Comparison of ENCODE assay signal across 1 cellular context in the genomic region with DNA sequence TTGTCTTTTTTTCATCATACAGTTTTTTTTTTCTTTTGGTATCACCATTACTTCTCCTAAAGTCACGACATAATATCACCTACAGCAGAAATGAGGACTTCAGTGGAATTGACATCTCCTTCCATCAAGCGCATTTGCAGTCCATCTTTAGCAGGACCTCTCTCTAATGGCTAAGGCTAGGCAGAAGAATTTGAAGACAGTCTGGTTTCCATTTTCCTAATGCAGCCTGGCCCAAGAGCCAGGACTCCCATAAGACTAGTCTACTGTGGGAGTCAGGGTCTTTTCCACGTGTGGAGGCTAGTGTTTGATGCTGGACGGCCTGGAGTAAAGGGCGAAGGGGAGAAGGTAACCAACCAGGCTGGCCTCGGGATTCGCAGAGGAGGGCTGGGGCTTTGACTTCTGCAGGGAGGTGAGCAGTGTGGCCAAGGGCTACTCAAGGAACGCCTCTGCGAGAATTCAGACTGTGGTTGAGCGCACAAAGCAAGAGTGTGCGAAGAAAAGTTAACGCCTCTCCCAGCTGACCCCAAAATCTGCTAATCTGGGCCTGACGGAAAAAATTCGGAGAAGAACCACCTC.
A peak's percentile ranks its signal among the peaks of the same experiment; 100 is the strongest.
TF ChIP-seq lines count a peak whose summit lies in the region.

No MANE protein-coding gene starts in this region.

TF ChIP-seq in HepG2, 621 proteins besides CTCF, POLR2A, EP300 and RAD21 (continued from another document):
- TF ChIP-seq, protein P1, sequence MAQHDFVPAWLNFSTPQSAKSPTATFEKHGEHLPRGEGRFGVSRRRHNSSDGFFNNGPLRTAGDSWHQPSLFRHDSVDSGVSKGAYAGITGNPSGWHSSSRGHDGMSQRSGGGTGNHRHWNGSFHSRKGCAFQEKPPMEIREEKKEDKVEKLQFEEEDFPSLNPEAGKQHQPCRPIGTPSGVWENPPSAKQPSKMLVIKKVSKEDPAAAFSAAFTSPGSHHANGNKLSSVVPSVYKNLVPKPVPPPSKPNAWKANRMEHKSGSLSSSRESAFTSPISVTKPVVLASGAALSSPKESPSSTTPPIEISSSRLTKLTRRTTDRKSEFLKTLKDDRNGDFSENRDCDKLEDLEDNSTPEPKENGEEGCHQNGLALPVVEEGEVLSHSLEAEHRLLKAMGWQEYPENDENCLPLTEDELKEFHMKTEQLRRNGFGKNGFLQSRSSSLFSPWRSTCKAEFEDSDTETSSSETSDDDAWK (CRISPR knock-in tag; IDR thresholded peaks at IDR 0.05) = no peak
- TF ChIP-seq, protein P2, sequence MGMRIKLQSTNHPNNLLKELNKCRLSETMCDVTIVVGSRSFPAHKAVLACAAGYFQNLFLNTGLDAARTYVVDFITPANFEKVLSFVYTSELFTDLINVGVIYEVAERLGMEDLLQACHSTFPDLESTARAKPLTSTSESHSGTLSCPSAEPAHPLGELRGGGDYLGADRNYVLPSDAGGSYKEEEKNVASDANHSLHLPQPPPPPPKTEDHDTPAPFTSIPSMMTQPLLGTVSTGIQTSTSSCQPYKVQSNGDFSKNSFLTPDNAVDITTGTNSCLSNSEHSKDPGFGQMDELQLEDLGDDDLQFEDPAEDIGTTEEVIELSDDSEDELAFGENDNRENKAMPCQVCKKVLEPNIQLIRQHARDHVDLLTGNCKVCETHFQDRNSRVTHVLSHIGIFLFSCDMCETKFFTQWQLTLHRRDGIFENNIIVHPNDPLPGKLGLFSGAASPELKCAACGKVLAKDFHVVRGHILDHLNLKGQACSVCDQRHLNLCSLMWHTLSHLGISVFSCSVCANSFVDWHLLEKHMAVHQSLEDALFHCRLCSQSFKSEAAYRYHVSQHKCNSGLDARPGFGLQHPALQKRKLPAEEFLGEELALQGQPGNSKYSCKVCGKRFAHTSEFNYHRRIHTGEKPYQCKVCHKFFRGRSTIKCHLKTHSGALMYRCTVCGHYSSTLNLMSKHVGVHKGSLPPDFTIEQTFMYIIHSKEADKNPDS (CRISPR knock-in tag; IDR thresholded peaks at IDR 0.05) = 0 out of 2 replicates have a peak, but pooled peaks have one; percentile 3
- TF ChIP-seq RNF2 (conservative IDR thresholded peaks at IDR 0.05; ENCODE audit: low read depth) (no peak), ZNF777 (CRISPR knock-in tag; IDR thresholded peaks at IDR 0.05) (no peak), MXI1 (IDR thresholded peaks at IDR 0.05; ENCODE audit: borderline replicate concordance, low read depth, low read length) (no peak), ZNF510 (CRISPR knock-in tag; IDR thresholded peaks at IDR 0.05; ENCODE audit: low read depth) (no peak), ARNT (IDR thresholded peaks at IDR 0.05) (no peak), GATAD1 (CRISPR knock-in tag; IDR thresholded peaks at IDR 0.05) (no peak), ZC3H4 (CRISPR knock-in tag; IDR thresholded peaks at IDR 0.05; ENCODE audit: borderline replicate concordance) (peak; percentile 77; the same call in 1 of the 2 replicates), ZNF317 (CRISPR knock-in tag; IDR thresholded peaks at IDR 0.05) (peak; percentile 49; the same call in 1 of the 2 replicates), ZNF335 (CRISPR knock-in tag; IDR thresholded peaks at IDR 0.05) (no peak), HDAC2 (CRISPR knock-in tag; IDR thresholded peaks at IDR 0.05) (no peak), HDAC6 (IDR thresholded peaks at IDR 0.05; ENCODE audit: low read depth, low read length) (no peak), SMYD3 (CRISPR knock-in tag; IDR thresholded peaks at IDR 0.05) (no peak), GABPB1 (CRISPR knock-in tag; IDR thresholded peaks at IDR 0.05) (no peak), NONO (IDR thresholded peaks at IDR 0.05) (no peak), NONO (CRISPR knock-in tag; conservative IDR thresholded peaks at IDR 0.05) (no peak), TOPORS (CRISPR knock-in tag; IDR thresholded peaks at IDR 0.05) (0 out of 2 replicates have a peak, but pooled peaks have one; percentile 26), ARNTL (CRISPR knock-in tag; IDR thresholded peaks at IDR 0.05) (no peak), SIN3A (IDR thresholded peaks at IDR 0.05; ENCODE audit: borderline replicate concordance, low read depth, low read length) (no peak), XBP1 (CRISPR knock-in tag; IDR thresholded peaks at IDR 0.05) (no peak), TCF12 (IDR thresholded peaks at IDR 0.05) (no peak), TCF12 (CRISPR knock-in tag; IDR thresholded peaks at IDR 0.05) (no peak), NFIB (CRISPR knock-in tag; IDR thresholded peaks at IDR 0.05; ENCODE audit: borderline replicate concordance) (no peak), SKI (IDR thresholded peaks at IDR 0.05; ENCODE audit: partially characterized antibody) (no peak)
- TF ChIP-seq, protein P3, sequence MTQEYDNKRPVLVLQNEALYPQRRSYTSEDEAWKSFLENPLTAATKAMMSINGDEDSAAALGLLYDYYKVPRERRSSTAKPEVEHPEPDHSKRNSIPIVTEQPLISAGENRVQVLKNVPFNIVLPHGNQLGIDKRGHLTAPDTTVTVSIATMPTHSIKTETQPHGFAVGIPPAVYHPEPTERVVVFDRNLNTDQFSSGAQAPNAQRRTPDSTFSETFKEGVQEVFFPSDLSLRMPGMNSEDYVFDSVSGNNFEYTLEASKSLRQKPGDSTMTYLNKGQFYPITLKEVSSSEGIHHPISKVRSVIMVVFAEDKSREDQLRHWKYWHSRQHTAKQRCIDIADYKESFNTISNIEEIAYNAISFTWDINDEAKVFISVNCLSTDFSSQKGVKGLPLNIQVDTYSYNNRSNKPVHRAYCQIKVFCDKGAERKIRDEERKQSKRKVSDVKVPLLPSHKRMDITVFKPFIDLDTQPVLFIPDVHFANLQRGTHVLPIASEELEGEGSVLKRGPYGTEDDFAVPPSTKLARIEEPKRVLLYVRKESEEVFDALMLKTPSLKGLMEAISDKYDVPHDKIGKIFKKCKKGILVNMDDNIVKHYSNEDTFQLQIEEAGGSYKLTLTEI (CRISPR knock-in tag; conservative IDR thresholded peaks at IDR 0.05) = no peak
- TF ChIP-seq, protein P4, sequence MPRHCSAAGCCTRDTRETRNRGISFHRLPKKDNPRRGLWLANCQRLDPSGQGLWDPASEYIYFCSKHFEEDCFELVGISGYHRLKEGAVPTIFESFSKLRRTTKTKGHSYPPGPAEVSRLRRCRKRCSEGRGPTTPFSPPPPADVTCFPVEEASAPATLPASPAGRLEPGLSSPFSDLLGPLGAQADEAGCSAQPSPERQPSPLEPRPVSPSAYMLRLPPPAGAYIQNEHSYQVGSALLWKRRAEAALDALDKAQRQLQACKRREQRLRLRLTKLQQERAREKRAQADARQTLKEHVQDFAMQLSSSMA (CRISPR knock-in tag; IDR thresholded peaks at IDR 0.05) = no peak
- TF ChIP-seq, protein P5, sequence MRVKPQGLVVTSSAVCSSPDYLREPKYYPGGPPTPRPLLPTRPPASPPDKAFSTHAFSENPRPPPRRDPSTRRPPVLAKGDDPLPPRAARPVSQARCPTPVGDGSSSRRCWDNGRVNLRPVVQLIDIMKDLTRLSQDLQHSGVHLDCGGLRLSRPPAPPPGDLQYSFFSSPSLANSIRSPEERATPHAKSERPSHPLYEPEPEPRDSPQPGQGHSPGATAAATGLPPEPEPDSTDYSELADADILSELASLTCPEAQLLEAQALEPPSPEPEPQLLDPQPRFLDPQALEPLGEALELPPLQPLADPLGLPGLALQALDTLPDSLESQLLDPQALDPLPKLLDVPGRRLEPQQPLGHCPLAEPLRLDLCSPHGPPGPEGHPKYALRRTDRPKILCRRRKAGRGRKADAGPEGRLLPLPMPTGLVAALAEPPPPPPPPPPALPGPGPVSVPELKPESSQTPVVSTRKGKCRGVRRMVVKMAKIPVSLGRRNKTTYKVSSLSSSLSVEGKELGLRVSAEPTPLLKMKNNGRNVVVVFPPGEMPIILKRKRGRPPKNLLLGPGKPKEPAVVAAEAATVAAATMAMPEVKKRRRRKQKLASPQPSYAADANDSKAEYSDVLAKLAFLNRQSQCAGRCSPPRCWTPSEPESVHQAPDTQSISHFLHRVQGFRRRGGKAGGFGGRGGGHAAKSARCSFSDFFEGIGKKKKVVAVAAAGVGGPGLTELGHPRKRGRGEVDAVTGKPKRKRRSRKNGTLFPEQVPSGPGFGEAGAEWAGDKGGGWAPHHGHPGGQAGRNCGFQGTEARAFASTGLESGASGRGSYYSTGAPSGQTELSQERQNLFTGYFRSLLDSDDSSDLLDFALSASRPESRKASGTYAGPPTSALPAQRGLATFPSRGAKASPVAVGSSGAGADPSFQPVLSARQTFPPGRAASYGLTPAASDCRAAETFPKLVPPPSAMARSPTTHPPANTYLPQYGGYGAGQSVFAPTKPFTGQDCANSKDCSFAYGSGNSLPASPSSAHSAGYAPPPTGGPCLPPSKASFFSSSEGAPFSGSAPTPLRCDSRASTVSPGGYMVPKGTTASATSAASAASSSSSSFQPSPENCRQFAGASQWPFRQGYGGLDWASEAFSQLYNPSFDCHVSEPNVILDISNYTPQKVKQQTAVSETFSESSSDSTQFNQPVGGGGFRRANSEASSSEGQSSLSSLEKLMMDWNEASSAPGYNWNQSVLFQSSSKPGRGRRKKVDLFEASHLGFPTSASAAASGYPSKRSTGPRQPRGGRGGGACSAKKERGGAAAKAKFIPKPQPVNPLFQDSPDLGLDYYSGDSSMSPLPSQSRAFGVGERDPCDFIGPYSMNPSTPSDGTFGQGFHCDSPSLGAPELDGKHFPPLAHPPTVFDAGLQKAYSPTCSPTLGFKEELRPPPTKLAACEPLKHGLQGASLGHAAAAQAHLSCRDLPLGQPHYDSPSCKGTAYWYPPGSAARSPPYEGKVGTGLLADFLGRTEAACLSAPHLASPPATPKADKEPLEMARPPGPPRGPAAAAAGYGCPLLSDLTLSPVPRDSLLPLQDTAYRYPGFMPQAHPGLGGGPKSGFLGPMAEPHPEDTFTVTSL (CRISPR knock-in tag; IDR thresholded peaks at IDR 0.05; ENCODE audit: borderline replicate concordance) = no peak
- TF ChIP-seq, protein P6, sequence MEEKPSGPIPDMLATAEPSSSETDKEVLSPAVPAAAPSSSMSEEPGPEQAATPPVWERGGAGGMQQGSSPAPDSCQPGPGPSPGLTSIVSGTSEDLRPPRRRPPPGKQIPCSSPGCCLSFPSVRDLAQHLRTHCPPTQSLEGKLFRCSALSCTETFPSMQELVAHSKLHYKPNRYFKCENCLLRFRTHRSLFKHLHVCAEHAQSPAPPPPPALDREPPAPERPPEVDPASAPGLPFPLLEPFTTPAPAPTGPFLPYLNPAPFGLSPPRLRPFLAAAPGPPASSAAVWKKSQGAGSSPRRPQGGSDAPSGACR (CRISPR knock-in tag; IDR thresholded peaks at IDR 0.05) = peak; percentile 32; the same call in 1 of the 2 replicates
- TF ChIP-seq, protein P7, sequence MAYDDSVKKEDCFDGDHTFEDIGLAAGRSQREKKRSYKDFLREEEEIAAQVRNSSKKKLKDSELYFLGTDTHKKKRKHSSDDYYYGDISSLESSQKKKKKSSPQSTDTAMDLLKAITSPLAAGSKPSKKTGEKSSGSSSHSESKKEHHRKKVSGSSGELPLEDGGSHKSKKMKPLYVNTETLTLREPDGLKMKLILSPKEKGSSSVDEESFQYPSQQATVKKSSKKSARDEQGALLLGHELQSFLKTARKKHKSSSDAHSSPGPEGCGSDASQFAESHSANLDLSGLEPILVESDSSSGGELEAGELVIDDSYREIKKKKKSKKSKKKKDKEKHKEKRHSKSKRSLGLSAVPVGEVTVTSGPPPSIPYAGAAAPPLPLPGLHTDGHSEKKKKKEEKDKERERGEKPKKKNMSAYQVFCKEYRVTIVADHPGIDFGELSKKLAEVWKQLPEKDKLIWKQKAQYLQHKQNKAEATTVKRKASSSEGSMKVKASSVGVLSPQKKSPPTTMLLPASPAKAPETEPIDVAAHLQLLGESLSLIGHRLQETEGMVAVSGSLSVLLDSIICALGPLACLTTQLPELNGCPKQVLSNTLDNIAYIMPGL (CRISPR knock-in tag; IDR thresholded peaks at IDR 0.05; ENCODE audit: borderline replicate concordance in 1 of 2, low read depth in 1 of 2) = no peak
